Comparison of ENCODE assay signal across 1 cellular context in the genomic region with DNA sequence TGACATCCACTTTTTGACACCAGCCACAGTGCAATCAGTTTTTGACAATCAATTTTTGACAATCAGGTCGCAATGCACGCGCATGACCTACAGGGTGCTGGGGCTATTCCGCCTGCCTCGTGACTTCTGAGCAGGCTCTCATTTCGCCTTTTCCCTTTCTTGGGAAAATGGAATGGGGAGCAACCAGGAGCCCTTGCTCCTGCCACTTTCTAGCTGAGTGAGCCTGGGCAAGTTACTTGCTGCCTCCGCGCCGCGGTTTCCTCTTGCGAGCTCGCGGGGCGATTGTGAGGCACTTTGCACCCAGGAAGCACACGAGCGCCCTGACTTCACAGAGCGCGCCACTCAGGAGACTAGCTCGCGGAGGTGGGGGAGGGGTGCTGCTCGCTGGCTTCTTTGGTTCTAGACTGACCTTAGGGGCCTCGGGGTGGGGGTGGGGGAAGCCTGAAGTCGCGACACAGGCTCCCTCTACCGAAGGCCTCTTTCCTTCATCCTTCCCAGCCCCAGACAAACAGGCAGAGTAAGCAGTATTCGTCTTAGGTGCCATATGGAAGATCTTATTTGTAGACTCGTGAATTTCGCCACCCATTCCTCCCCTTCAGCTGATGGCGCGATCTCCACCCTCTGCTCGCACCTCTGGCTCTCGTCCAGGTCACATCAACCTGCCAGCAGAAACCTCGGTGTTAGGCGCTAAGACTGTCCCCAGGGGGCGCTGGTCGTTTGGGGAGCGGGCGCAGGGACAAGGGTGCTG.
TF ChIP-seq lines count a peak whose summit lies in the region.

No MANE protein-coding gene starts in this region.

TF ChIP-seq in HEK293, 187 proteins besides CTCF, POLR2A, EP300 and RAD21 (continued from another document and continues in another):
- TF ChIP-seq, protein P1, sequence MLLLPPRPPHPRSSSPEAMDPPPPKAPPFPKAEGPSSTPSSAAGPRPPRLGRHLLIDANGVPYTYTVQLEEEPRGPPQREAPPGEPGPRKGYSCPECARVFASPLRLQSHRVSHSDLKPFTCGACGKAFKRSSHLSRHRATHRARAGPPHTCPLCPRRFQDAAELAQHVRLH (tag by site-specific recombination; IDR thresholded peaks at IDR 0.05), result no peak
- TF ChIP-seq ZBTB20 (tag by site-specific recombination; IDR thresholded peaks at IDR 0.05), result no peak
- TF ChIP-seq ZNF426 (tag by site-specific recombination; IDR thresholded peaks at IDR 0.05), result no peak
- no peak for TF ChIP-seq ZNF184 (tag by site-specific recombination; IDR thresholded peaks at IDR 0.05)
- TF ChIP-seq YY1 (tag by site-specific recombination; IDR thresholded peaks at IDR 0.05), result no peak
- TF ChIP-seq, protein P2, sequence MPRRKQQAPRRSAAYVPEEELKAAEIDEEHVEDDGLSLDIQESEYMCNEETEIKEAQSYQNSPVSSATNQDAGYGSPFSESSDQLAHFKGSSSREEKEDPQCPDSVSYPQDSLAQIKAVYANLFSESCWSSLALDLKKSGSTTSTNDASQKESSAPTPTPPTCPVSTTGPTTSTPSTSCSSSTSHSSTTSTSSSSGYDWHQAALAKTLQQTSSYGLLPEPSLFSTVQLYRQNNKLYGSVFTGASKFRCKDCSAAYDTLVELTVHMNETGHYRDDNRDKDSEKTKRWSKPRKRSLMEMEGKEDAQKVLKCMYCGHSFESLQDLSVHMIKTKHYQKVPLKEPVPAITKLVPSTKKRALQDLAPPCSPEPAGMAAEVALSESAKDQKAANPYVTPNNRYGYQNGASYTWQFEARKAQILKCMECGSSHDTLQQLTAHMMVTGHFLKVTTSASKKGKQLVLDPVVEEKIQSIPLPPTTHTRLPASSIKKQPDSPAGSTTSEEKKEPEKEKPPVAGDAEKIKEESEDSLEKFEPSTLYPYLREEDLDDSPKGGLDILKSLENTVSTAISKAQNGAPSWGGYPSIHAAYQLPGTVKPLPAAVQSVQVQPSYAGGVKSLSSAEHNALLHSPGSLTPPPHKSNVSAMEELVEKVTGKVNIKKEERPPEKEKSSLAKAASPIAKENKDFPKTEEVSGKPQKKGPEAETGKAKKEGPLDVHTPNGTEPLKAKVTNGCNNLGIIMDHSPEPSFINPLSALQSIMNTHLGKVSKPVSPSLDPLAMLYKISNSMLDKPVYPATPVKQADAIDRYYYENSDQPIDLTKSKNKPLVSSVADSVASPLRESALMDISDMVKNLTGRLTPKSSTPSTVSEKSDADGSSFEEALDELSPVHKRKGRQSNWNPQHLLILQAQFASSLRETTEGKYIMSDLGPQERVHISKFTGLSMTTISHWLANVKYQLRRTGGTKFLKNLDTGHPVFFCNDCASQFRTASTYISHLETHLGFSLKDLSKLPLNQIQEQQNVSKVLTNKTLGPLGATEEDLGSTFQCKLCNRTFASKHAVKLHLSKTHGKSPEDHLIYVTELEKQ (tag by site-specific recombination; IDR thresholded peaks at IDR 0.05; ENCODE audit: borderline replicate concordance), result no peak
- TF ChIP-seq, protein P3, sequence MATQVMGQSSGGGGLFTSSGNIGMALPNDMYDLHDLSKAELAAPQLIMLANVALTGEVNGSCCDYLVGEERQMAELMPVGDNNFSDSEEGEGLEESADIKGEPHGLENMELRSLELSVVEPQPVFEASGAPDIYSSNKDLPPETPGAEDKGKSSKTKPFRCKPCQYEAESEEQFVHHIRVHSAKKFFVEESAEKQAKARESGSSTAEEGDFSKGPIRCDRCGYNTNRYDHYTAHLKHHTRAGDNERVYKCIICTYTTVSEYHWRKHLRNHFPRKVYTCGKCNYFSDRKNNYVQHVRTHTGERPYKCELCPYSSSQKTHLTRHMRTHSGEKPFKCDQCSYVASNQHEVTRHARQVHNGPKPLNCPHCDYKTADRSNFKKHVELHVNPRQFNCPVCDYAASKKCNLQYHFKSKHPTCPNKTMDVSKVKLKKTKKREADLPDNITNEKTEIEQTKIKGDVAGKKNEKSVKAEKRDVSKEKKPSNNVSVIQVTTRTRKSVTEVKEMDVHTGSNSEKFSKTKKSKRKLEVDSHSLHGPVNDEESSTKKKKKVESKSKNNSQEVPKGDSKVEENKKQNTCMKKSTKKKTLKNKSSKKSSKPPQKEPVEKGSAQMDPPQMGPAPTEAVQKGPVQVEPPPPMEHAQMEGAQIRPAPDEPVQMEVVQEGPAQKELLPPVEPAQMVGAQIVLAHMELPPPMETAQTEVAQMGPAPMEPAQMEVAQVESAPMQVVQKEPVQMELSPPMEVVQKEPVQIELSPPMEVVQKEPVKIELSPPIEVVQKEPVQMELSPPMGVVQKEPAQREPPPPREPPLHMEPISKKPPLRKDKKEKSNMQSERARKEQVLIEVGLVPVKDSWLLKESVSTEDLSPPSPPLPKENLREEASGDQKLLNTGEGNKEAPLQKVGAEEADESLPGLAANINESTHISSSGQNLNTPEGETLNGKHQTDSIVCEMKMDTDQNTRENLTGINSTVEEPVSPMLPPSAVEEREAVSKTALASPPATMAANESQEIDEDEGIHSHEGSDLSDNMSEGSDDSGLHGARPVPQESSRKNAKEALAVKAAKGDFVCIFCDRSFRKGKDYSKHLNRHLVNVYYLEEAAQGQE (tag by site-specific recombination; IDR thresholded peaks at IDR 0.05), result no peak
- no peak for TF ChIP-seq ZNF140 (tag by site-specific recombination; IDR thresholded peaks at IDR 0.05)
- TF ChIP-seq KLF16 (tag by site-specific recombination; IDR thresholded peaks at IDR 0.05), result 0 out of 2 replicates have a peak, but pooled peaks have one; percentile 19
- TF ChIP-seq REPIN1 (tag by site-specific recombination; IDR thresholded peaks at IDR 0.05; ENCODE audit: low read depth), result no peak
- TF ChIP-seq ZNF561 (tag by site-specific recombination; IDR thresholded peaks at IDR 0.05; ENCODE audit: borderline replicate concordance), result no peak
- no peak for TF ChIP-seq ZNF747 (tag by site-specific recombination; IDR thresholded peaks at IDR 0.05)
- no peak for TF ChIP-seq ZIC2 (tag by site-specific recombination; IDR thresholded peaks at IDR 0.05)
- TF ChIP-seq, protein P4, sequence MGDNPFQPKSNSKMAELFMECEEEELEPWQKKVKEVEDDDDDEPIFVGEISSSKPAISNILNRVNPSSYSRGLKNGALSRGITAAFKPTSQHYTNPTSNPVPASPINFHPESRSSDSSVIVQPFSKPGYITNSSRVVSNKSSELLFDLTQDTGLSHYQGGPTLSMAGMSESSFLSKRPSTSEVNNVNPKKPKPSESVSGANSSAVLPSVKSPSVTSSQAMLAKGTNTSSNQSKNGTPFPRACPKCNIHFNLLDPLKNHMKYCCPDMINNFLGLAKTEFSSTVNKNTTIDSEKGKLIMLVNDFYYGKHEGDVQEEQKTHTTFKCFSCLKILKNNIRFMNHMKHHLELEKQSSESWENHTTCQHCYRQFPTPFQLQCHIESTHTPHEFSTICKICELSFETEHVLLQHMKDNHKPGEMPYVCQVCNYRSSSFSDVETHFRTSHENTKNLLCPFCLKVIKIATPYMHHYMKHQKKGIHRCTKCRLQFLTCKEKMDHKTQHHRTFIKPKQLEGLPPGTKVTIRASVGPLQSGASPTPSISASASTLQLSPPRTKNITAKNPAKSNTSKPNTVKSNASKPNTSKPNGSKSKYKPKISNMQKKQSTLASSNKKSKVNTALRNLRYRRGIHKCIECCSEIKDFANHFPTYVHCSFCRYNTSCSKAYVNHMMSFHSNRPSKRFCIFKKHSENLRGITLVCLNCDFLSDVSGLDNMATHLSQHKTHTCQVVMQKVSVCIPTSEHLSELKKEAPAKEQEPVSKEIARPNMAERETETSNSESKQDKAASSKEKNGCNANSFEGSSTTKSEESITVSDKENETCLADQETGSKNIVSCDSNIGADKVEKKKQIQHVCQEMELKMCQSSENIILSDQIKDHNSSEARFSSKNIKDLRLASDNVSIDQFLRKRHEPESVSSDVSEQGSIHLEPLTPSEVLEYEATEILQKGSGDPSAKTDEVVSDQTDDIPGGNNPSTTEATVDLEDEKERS (tag by site-specific recombination; IDR thresholded peaks at IDR 0.05), result no peak
- TF ChIP-seq, protein P5, sequence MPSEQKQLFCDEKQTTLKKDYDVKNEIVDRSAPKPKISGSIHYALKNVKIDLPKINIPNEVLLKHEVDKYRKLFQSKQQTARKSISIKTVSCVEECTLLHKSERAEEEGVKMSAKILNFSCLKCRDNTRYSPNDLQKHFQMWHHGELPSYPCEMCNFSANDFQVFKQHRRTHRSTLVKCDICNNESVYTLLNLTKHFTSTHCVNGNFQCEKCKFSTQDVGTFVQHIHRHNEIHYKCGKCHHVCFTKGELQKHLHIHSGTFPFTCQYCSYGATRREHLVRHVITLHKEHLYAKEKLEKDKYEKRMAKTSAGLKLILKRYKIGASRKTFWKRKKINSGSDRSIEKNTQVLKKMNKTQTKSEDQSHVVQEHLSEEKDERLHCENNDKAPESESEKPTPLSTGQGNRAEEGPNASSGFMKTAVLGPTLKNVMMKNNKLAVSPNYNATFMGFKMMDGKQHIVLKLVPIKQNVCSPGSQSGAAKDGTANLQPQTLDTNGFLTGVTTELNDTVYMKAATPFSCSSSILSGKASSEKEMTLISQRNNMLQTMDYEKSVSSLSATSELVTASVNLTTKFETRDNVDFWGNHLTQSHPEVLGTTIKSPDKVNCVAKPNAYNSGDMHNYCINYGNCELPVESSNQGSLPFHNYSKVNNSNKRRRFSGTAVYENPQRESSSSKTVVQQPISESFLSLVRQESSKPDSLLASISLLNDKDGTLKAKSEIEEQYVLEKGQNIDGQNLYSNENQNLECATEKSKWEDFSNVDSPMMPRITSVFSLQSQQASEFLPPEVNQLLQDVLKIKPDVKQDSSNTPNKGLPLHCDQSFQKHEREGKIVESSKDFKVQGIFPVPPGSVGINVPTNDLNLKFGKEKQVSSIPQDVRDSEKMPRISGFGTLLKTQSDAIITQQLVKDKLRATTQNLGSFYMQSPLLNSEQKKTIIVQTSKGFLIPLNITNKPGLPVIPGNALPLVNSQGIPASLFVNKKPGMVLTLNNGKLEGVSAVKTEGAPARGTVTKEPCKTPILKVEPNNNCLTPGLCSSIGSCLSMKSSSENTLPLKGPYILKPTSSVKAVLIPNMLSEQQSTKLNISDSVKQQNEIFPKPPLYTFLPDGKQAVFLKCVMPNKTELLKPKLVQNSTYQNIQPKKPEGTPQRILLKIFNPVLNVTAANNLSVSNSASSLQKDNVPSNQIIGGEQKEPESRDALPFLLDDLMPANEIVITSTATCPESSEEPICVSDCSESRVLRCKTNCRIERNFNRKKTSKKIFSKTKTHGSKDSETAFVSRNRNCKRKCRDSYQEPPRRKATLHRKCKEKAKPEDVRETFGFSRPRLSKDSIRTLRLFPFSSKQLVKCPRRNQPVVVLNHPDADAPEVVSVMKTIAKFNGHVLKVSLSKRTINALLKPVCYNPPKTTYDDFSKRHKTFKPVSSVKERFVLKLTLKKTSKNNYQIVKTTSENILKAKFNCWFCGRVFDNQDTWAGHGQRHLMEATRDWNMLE (tag by site-specific recombination; conservative IDR thresholded peaks at IDR 0.05; ENCODE audit: low read depth), result no peak
- no peak for TF ChIP-seq IKZF3 (tag by site-specific recombination; IDR thresholded peaks at IDR 0.05)
- TF ChIP-seq, protein P6, sequence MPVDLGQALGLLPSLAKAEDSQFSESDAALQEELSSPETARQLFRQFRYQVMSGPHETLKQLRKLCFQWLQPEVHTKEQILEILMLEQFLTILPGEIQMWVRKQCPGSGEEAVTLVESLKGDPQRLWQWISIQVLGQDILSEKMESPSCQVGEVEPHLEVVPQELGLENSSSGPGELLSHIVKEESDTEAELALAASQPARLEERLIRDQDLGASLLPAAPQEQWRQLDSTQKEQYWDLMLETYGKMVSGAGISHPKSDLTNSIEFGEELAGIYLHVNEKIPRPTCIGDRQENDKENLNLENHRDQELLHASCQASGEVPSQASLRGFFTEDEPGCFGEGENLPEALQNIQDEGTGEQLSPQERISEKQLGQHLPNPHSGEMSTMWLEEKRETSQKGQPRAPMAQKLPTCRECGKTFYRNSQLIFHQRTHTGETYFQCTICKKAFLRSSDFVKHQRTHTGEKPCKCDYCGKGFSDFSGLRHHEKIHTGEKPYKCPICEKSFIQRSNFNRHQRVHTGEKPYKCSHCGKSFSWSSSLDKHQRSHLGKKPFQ (tag by site-specific recombination; IDR thresholded peaks at IDR 0.05), result no peak
- TF ChIP-seq ZNF654 (tag by site-specific recombination; IDR thresholded peaks at IDR 0.05; ENCODE audit: low read depth), result peak; percentile 71
- TF ChIP-seq ZFP37 (tag by site-specific recombination; IDR thresholded peaks at IDR 0.05), result no peak
- no peak for TF ChIP-seq ZNF792 (tag by site-specific recombination; IDR thresholded peaks at IDR 0.05)
- TF ChIP-seq ZNF610 (tag by site-specific recombination; IDR thresholded peaks at IDR 0.05; ENCODE audit: borderline replicate concordance), result no peak
- TF ChIP-seq, protein P7, sequence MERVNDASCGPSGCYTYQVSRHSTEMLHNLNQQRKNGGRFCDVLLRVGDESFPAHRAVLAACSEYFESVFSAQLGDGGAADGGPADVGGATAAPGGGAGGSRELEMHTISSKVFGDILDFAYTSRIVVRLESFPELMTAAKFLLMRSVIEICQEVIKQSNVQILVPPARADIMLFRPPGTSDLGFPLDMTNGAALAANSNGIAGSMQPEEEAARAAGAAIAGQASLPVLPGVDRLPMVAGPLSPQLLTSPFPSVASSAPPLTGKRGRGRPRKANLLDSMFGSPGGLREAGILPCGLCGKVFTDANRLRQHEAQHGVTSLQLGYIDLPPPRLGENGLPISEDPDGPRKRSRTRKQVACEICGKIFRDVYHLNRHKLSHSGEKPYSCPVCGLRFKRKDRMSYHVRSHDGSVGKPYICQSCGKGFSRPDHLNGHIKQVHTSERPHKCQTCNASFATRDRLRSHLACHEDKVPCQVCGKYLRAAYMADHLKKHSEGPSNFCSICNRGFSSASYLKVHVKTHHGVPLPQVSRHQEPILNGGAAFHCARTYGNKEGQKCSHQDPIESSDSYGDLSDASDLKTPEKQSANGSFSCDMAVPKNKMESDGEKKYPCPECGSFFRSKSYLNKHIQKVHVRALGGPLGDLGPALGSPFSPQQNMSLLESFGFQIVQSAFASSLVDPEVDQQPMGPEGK (tag by site-specific recombination; IDR thresholded peaks at IDR 0.05), result peak; percentile 54; the same call in 1 of the 2 replicates
- TF ChIP-seq ZNF660 (tag by site-specific recombination; IDR thresholded peaks at IDR 0.05), result no peak
- peak; percentile 57; the same call in 1 of the 2 replicates for TF ChIP-seq KLF1 (tag by site-specific recombination; IDR thresholded peaks at IDR 0.05)
- TF ChIP-seq ZBTB8A (tag by site-specific recombination; IDR thresholded peaks at IDR 0.05), result peak; percentile 33; the same call in 1 of the 2 replicates
- peak; percentile 39; the same call in 1 of the 2 replicates for TF ChIP-seq SP7 (tag by site-specific recombination; IDR thresholded peaks at IDR 0.05)
- no peak for TF ChIP-seq ZNF169 (tag by site-specific recombination; IDR thresholded peaks at IDR 0.05)
- TF ChIP-seq GLI4 (tag by site-specific recombination; IDR thresholded peaks at IDR 0.05), result no peak
- TF ChIP-seq TCF7L2 (IDR thresholded peaks at IDR 0.05; ENCODE audit: borderline replicate concordance, low read depth, low read length), result no peak
- TF ChIP-seq ZNF354C (tag by site-specific recombination; IDR thresholded peaks at IDR 0.05; ENCODE audit: borderline replicate concordance, low read depth), result no peak
- TF ChIP-seq ZNF664 (tag by site-specific recombination; IDR thresholded peaks at IDR 0.05), result no peak
- no peak for TF ChIP-seq ZNF214 (tag by site-specific recombination; IDR thresholded peaks at IDR 0.05; ENCODE audit: borderline replicate concordance)
- TF ChIP-seq, protein P8, sequence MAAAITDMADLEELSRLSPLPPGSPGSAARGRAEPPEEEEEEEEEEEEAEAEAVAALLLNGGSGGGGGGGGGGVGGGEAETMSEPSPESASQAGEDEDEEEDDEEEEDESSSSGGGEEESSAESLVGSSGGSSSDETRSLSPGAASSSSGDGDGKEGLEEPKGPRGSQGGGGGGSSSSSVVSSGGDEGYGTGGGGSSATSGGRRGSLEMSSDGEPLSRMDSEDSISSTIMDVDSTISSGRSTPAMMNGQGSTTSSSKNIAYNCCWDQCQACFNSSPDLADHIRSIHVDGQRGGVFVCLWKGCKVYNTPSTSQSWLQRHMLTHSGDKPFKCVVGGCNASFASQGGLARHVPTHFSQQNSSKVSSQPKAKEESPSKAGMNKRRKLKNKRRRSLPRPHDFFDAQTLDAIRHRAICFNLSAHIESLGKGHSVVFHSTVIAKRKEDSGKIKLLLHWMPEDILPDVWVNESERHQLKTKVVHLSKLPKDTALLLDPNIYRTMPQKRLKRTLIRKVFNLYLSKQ (tag by site-specific recombination; IDR thresholded peaks at IDR 0.05; ENCODE audit: borderline replicate concordance), result no peak
